8 cellular contexts compared by ENCODE assay signal in the genomic region with DNA sequence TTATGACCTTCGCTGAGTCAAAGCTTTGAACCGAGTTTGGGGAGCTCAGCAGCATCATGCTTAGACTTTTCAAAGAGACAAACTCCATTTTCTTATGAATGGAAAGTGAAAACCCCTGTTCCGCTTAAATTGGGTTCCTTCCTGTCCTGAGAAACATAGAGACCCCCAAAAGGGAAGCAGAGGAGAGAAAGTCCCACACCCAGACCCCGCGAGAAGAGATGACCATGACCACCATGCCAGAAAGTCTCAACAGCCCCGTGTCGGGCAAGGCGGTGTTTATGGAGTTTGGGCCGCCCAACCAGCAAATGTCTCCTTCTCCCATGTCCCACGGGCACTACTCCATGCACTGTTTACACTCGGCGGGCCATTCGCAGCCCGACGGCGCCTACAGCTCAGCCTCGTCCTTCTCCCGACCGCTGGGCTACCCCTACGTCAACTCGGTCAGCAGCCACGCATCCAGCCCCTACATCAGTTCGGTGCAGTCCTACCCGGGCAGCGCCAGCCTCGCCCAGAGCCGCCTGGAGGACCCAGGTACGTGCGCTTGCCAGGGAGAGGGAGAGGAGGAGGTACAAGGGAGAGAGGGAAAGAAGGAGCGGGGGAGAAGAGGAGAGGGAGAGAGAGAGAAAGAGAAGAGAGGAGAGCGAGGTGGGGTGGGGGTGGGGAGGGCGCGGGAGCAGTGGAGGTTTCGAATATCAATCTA. TPM values are rescaled to one million over a fixed set of nuclear protein-coding genes. Genes with fewer than 3 reads are reported as not detected.
DNase-seq lines count a peak whose midpoint lies in the region; FAIRE-seq lines count a peak whose summit lies in the region.

A gene (plus strand): TSS at position 48 of the 700 bp plus-strand sequence. CDS start 171 bp downstream, at position 219.

- H2AFZ ChIP-seq in GM23248 (peak within 1 kb of the TSS; percentile 90), neuronal stem cell (ENCODE audit: low read length) (peak within 1 kb of the TSS; percentile 99)

- no peaks in the 10 kb centered on the region for H3K79me1 ChIP-seq in neuronal stem cell (ENCODE audit: low read depth, low read length)

- peak within 1 kb of the TSS; percentile 47 for H2AK5ac ChIP-seq in neuronal stem cell (ENCODE audit: low read depth, low read length)

- no peaks in the 10 kb centered on the region for H3K9me2 ChIP-seq in GM23248 (ENCODE audit: insufficient read depth)

- peaks cover 36% of the 10 kb centered on the region for H3K79me2 ChIP-seq in GM23248 (ENCODE audit: insufficient read depth)

- in situ Hi-C loops in G401 (cut with HindIII; ENCODE audit: low sequenced_read_pairs), result no loop called here
- in situ Hi-C loops in GM23248 (cut with MboI), result no loop called here

- H3K9ac ChIP-seq in GM23248 (peak within 1 kb of the TSS; percentile 89), neuronal stem cell (ENCODE audit: low read depth, low read length, poor library complexity) (peak within 1 kb of the TSS; percentile 68)

- H3K27ac ChIP-seq in GM23248 (peak within 1 kb of the TSS; percentile 92), neuronal stem cell (replicated peaks; ENCODE audit: low read length) (no peak within 1 kb of the TSS), small intestine (ENCODE audit: low read depth in 1 of 2, low read length in 1 of 2) (no peak within 1 kb of the TSS)
- H3K27ac ChIP-seq in effector memory CD4-positive, alpha-beta T cell (ENCODE audit: insufficient read depth, low read length, poor library complexity, severe bottlenecking), result no peak within 1 kb of the TSS

- H3K18ac ChIP-seq in neuronal stem cell (ENCODE audit: low read length), result peak within 1 kb of the TSS; percentile 89

- no peak within 1 kb of the TSS for H2BK12ac ChIP-seq in neuronal stem cell (ENCODE audit: low read length)

- 4 to 8% methylated on average over 30 to 34 of the region's 34 CpGs for WGBS in GM23248 (ENCODE audit: low coverage in 1 of 2, low lambda C conversion rate in 2 of 2, missing lambda C conversion rate in 2 of 2), 2 experiments
- no CpG with 5 or more reads among the region's 34 CpGs for WGBS in neuronal stem cell (ENCODE audit: extremely low coverage in 2 of 2, insufficient read length in 2 of 2, insufficient replicate concordance in 1 of 2), 2 donors
- WGBS in small intestine, 3 donors, result 4 to 8% (median 6%) methylated on average over 34 of the region's 34 CpGs

- H3F3A ChIP-seq in GM23248 (ENCODE audit: insufficient read depth), result no peaks in the 10 kb centered on the region

- H3K36me3 ChIP-seq in GM23248 (ENCODE audit: low read depth), result no peaks in the 10 kb centered on the region
- no peaks in the 10 kb centered on the region for H3K36me3 ChIP-seq in effector memory CD4-positive, alpha-beta T cell (ENCODE audit: control insufficient read depth, insufficient read depth, low read length)
- no peaks in the 10 kb centered on the region for H3K36me3 ChIP-seq in neuronal stem cell (replicated peaks in 1 of 2; ENCODE audit: control insufficient read depth in 2 of 2, insufficient read depth in 2 of 2, low read length in 2 of 2)
- no peaks in the 10 kb centered on the region for H3K36me3 ChIP-seq in small intestine (ENCODE audit: control insufficient read depth in 2 of 2, insufficient read depth in 2 of 2, low read length in 2 of 2)

- peak within 1 kb of the TSS; percentile 77 for H3K23ac ChIP-seq in neuronal stem cell (ENCODE audit: low read depth, low read length, poor library complexity)

- H3K27me3 ChIP-seq in GM23248 (replicated peaks; ENCODE audit: insufficient read depth), result peaks cover 14% of the 10 kb centered on the region
- peaks cover 99% of the 10 kb centered on the region for H3K27me3 ChIP-seq in effector memory CD4-positive, alpha-beta T cell (replicated peaks; ENCODE audit: control insufficient read depth, insufficient read depth, low read length, poor library complexity, severe bottlenecking)
- peaks cover 69 to 96% (median 94%) of the 10 kb centered on the region in 3 experiments for H3K27me3 ChIP-seq in neuronal stem cell (ENCODE audit: control insufficient read depth in 3 of 3, insufficient read depth in 3 of 3, low read depth in 1 of 3, low read length in 3 of 3)
- H3K27me3 ChIP-seq in small intestine (ENCODE audit: control insufficient read depth in 2 of 2, insufficient read depth in 2 of 2, low read length in 2 of 2), result peaks cover 21 to 86% of the 10 kb centered on the region in 2 donors

- peak within 1 kb of the TSS; percentile 39 for H3K14ac ChIP-seq in neuronal stem cell (ENCODE audit: low read length)

- no peak within 1 kb of the TSS for H2BK5ac ChIP-seq in neuronal stem cell (ENCODE audit: low read length)

- no peaks in the 10 kb centered on the region for H4K20me1 ChIP-seq in GM23248 (ENCODE audit: insufficient read depth)

- DNase-seq in G401 (ENCODE audit: low spot score), result no peak
- no peak for DNase-seq in GM23248
- DNase-seq in NCI-H748 (lab: John Stamatoyannopoulos, UW; ENCODE audit: unreplicated experiment), result peak; percentile 89
- no peak for DNase-seq in effector memory CD4-positive, alpha-beta T cell
- DNase-seq in neuronal stem cell (ENCODE audit: low spot score), result no peak
- no peak for DNase-seq in amygdala (lab: John Stamatoyannopoulos, UW)
- no peak for DNase-seq in small intestine
- DNase-seq in NCI-H1694 (lab: John Stamatoyannopoulos, UW), result no peak

- no peak within 1 kb of the TSS for H4K91ac ChIP-seq in neuronal stem cell (ENCODE audit: low read depth, low read length, poor library complexity)

- H2BK15ac ChIP-seq in neuronal stem cell (ENCODE audit: low read length), result peak within 1 kb of the TSS; percentile 84

- H3K4ac ChIP-seq in neuronal stem cell (ENCODE audit: low read length), result no peak within 1 kb of the TSS

- H3K4me1 ChIP-seq in GM23248 (ENCODE audit: insufficient read depth) (peaks cover 8% of the 10 kb centered on the region; the same call in 1 of the 2 replicates), neuronal stem cell (ENCODE audit: control insufficient read depth in 2 of 2, insufficient read depth in 1 of 2, low read depth in 1 of 2, low read length in 2 of 2) (peaks cover 18 to 23% of the 10 kb centered on the region in 2 donors), small intestine (ENCODE audit: control insufficient read depth in 2 of 2, insufficient read depth in 1 of 2, low read depth in 1 of 2, low read length in 1 of 2) (peaks cover 5 to 9% of the 10 kb centered on the region in 2 donors)
- H3K4me1 ChIP-seq in effector memory CD4-positive, alpha-beta T cell (ENCODE audit: control insufficient read depth, insufficient read depth, low read length, poor library complexity, severe bottlenecking), result peaks cover 47% of the 10 kb centered on the region

- H4K8ac ChIP-seq in neuronal stem cell (ENCODE audit: low read depth, low read length), result no peak within 1 kb of the TSS

- H3K9me3 ChIP-seq in GM23248 (ENCODE audit: low read depth) (no peaks in the 10 kb centered on the region), neuronal stem cell (replicated peaks in 1 of 2; ENCODE audit: control insufficient read depth in 2 of 2, insufficient read depth in 1 of 2, low read depth in 1 of 2, low read length in 2 of 2) (peaks cover 2 to 11% of the 10 kb centered on the region in 2 donors), small intestine (ENCODE audit: control insufficient read depth, low read depth) (no peaks in the 10 kb centered on the region)
- H3K9me3 ChIP-seq in effector memory CD4-positive, alpha-beta T cell (ENCODE audit: control insufficient read depth, low read length), result no peaks in the 10 kb centered on the region

- no peak within 1 kb of the TSS for H2BK120ac ChIP-seq in neuronal stem cell (ENCODE audit: low read depth, low read length)

- FAIRE-seq in small intestine (lab: Jason Lieb, UNC), result no peak

- H3K4me2 ChIP-seq in GM23248 (ENCODE audit: unreplicated experiment) (peak within 1 kb of the TSS; percentile 90), neuronal stem cell (ENCODE audit: insufficient read depth, low read length, poor library complexity, severe bottlenecking) (peak within 1 kb of the TSS; percentile 93)

- peak within 1 kb of the TSS; percentile 81 for H3K4me3 ChIP-seq in GM23248
- H3K4me3 ChIP-seq in effector memory CD4-positive, alpha-beta T cell (ENCODE audit: insufficient read depth, low read depth, low read length, poor library complexity, severe bottlenecking), result peak within 1 kb of the TSS; percentile 39
- peak within 1 kb of the TSS; percentile 51 to 75 for H3K4me3 ChIP-seq in neuronal stem cell (ENCODE audit: low read length in 2 of 2)
- H3K4me3 ChIP-seq in small intestine (ENCODE audit: low read depth in 1 of 2, low read length in 2 of 2), result peak within 1 kb of the TSS in 1 of 2 donors; percentile 50

RNA-seq across cellular contexts. Expression of the gene that starts here (rescaled TPM):
- total RNA-seq in G401 (2014; rRNA removed; shearing (Covaris generic)), result 21.8 and 26.2 TPM in 2 replicates
- 3.3 and 3.8 TPM in 2 replicates for total RNA-seq in GM23248 (2014; rRNA removed; shearing (Covaris generic))
- polyA plus RNA-seq in GM23248 (2016; fragmentation: Nextera tagmentation; extraction: Ambion mirVana) (7.9 and 9.5 TPM in 2 replicates), small intestine (1 to 10 TPM in 1 of 3 donors, not detected in 2; 1.3 TPM)
- 0.08 TPM for polyA plus RNA-seq in neuronal stem cell (2013, experiment 1 of 2)
- 0.10 TPM for polyA plus RNA-seq in neuronal stem cell (2013, experiment 2 of 2)
